ENCODE assay signal across 9 cellular contexts in the genomic region with DNA sequence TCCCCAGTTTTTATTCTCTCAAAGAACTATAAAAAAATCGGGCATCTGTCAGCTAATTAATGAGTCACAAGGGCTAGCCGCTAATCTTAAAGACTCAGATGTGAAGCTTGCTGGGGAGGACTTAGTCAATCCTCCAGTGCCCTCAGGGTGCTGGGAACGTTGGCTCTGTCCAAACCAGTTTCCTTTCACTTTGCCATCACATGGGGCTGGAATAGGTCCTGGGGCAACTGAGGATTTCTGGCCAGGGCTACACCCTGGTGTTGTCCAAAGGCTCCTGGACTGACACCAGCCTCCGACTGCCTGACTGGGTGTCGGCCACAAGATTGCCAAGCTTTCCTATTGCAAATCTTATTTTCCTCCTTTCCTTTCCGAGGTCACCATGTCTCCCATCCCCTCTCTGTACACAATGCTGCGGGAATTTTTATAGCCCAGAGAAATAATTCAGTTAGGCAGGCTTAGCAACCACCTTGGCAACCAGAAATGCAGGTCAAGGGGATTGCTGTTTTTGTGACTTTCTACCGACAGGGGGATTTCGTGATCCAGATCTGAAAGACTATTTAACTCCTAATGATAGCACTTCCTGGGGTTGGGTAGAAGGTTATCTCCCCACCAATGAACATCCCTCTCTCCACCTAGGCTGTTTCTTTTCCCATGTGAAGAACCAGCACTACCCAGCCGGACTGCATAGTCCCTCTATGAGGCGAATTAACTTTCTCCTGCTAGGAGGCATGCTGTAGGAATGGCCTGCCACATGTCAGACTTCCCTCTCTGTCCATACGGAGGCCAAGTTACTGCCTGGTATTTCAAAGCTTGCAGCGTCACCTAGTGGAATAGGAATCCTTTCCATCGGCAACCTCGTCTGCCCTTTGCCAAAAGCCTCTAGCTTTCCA. TPM values are rescaled to one million over a fixed set of nuclear protein-coding genes. Genes with fewer than 3 reads are reported as not detected.
DNase-seq lines count a peak whose midpoint lies in the region; ATAC-seq and TF ChIP-seq lines count a peak whose summit lies in the region.
"Had no signal": no experiment of that assay in that cellular context is flagged by ENCODE, and none has a peak within 500 bp of the region (broad histone marks: within the 10 kb centered on the region; RNA-seq: fewer than 3 reads in every experiment).

No MANE protein-coding gene starts in this region.

- peak overlapping the region in 1 of 4 donors; percentile 22 for H3K4me3 ChIP-seq in adrenal gland
- H3K4me3 ChIP-seq in transverse colon: peak overlapping the region in 2 of 4 donors; percentile 2 to 26

- POLR2A ChIA-PET in naive thymus-derived CD8-positive, alpha-beta T cell (lab: Charles Lee): no interaction called here

- TF ChIP-seq CTCF in adrenal gland (IDR thresholded peaks at IDR 0.05) (peak in 5 of 6 experiments; percentile 36 to 55 (median 48)), transverse colon (IDR thresholded peaks at IDR 0.05) (peak; percentile 21 to 55 (median 45))

- TF ChIP-seq POLR2A in adrenal gland (IDR thresholded peaks at IDR 0.05): no peak
- no peak for TF ChIP-seq POLR2A in transverse colon (IDR thresholded peaks at IDR 0.05)

- WGBS in adrenal gland, 4 donors: 60 to 67% (median 63%) methylated on average over 14 to 15 of the region's 15 CpGs
- WGBS in transverse colon (ENCODE audit: low coverage in 1 of 2), 2 donors: 36 to 65% methylated on average over 2 to 15 of the region's 15 CpGs

- H3K36me3 Mint-ChIP-seq in naive thymus-derived CD8-positive, alpha-beta T cell: peaks cover 0 to 41% (median 34%) of the 10 kb centered on the region in 3 donors

- intact Hi-C loops in adrenal gland (cut with DNase I): loop anchor here in 1 of 2 donors (5.0 kb wide), 1 partner anchor 162 kb away; no protein-coding TSS in a partner anchor
- intact Hi-C loops in transverse colon (cut with DNase I; ENCODE audit: low total_unique reads): loop anchor here (2.0 to 10.0 kb wide), 2 partner anchors 99 to 161 kb away; partner anchors contain the start of genes GNG5 and SPATA1

- H3K4me1 ChIP-seq in adrenal gland (replicated peaks in 1 of 2) (no peaks in the 10 kb centered on the region), transverse colon (peaks cover 0 to 10% (median 2%) of the 10 kb centered on the region in 4 donors)

- H3K9me3 ChIP-seq in adrenal gland (replicated peaks in 1 of 3) (peaks cover 0 to 11% (median 0%) of the 10 kb centered on the region in 3 donors), transverse colon (peaks cover 6 to 14% of the 10 kb centered on the region in 2 donors)

- peaks cover 0 to 1% (median 0%) of the 10 kb centered on the region in 5 donors for H3K27me3 Mint-ChIP-seq in naive thymus-derived CD8-positive, alpha-beta T cell

- no peak for TF ChIP-seq EP300 in transverse colon (IDR thresholded peaks at IDR 0.05; ENCODE audit: low read depth)

- peaks cover 0 to 41% (median 29%) of the 10 kb centered on the region in 9 donors for H3K9me3 Mint-ChIP-seq in naive thymus-derived CD8-positive, alpha-beta T cell

- no peaks in the 10 kb centered on the region for H3K36me3 ChIP-seq in adrenal gland (replicated peaks in 1 of 2)
- no peaks in the 10 kb centered on the region for H3K36me3 ChIP-seq in transverse colon

- peaks cover 0 to 6% (median 2%) of the 10 kb centered on the region in 4 donors for H3K4me1 Mint-ChIP-seq in naive thymus-derived CD8-positive, alpha-beta T cell

- no peaks in the 10 kb centered on the region for H3K27me3 ChIP-seq in adrenal gland
- no peaks in the 10 kb centered on the region for H3K27me3 ChIP-seq in transverse colon

- no peak for ATAC-seq in HG03280 (IDR thresholded peaks at IDR 0.05; ENCODE audit: unreplicated experiment)
- no peak for ATAC-seq in GM18498 (IDR thresholded peaks at IDR 0.05; ENCODE audit: unreplicated experiment)
- no peak for ATAC-seq in naive thymus-derived CD8-positive, alpha-beta T cell

- in situ Hi-C loops in transverse colon (cut with MboI; ENCODE audit: low pct_ligation_motif_present in 1 of 4, low pct_unique_long_range_greater_than_20kb in 1 of 4, low sequenced_read_pairs in 3 of 4): loop anchor here in 3 of 4 donors (25.0 kb wide), 2 partner anchors 167 to 467 kb away; partner anchors contain the start of gene PRKACB (in 2 of the 3)

- DNase-seq in HT-29 (ENCODE audit: low spot score) (peak; percentile 96), adrenal gland (peak in 5 of 7 donors; percentile 18 to 65 (median 41)), iPS DF 19.7 (ENCODE audit: low read depth, low spot score) (peak; percentile 28), transverse colon (no peak), NCI-H2029 (lab: John Stamatoyannopoulos, UW) (no peak)
- no peak for DNase-seq in naive thymus-derived CD8-positive, alpha-beta T cell

- H3K27ac ChIP-seq in adrenal gland (peak overlapping the region in 1 of 5 donors; percentile 45), transverse colon (peak overlapping the region; percentile 55 to 79 (median 70))

- H3K4me3 Mint-ChIP-seq in naive thymus-derived CD8-positive, alpha-beta T cell: no peak overlapping the region
- H3K4me3 Mint-ChIP-seq: nephron had no signal

- H3K27ac Mint-ChIP-seq in naive thymus-derived CD8-positive, alpha-beta T cell: peak overlapping the region in 1 of 10 donors; percentile 11

RNA-seq across cellular contexts. Expression of gene CTBS, which starts 29.9 kb away (rescaled TPM):
- 1.8 and 2.8 TPM in 2 replicates for total RNA-seq in HT-29 (2014; rRNA removed; shearing (Covaris generic))
- 10 to 100 TPM; 18.6 to 45.2 (median 29.5) TPM for total RNA-seq in adrenal gland
- polyA plus RNA-seq in adrenal gland: 10 to 100 TPM in 1 of 3 donors, 1 to 10 TPM in 2; 6.3 to 34.0 (median 8.3) TPM
- 10 to 100 TPM in 3 of 4 donors, 1 to 10 TPM in 1; 3.8 to 25.7 (median 16.2) TPM for total RNA-seq in transverse colon
- total RNA-seq in naive thymus-derived CD8-positive, alpha-beta T cell: 10 to 100 TPM; 18.0 to 19.8 TPM
- polyA plus RNA-seq in naive thymus-derived CD8-positive, alpha-beta T cell: 10 to 100 TPM; 16.3 to 21.1 (median 18.2) TPM

Comparison
In these comparisons a context has a peak if more than half of its experiments do, and no peak if none do; other contexts are left out.
1. DNase-seq: peak in HT-29 (single experiment), adrenal gland (5 of 7) and iPS DF 19.7 (single experiment); none in transverse colon (single experiment), NCI-H2029 (single experiment) and naive thymus-derived CD8-positive, alpha-beta T cell (0 of 10).